Comparison of ENCODE assay signal across 8 cellular contexts in genomic region chr11:35944503-35945136, GRCh38. TPM values are rescaled to one million over a fixed set of nuclear protein-coding genes. Genes with fewer than 3 reads are reported as not detected.
DNase-seq lines count a peak whose midpoint lies in the region; ATAC-seq and TF ChIP-seq lines count a peak whose summit lies in the region.

No MANE protein-coding gene starts in this region.

- peaks cover 38% of the 10 kb centered on the region for H3K27me3 Mint-ChIP-seq in activated naive CD4-positive, alpha-beta T cell treated with anti-CD3 and anti-CD28 coated beads, Interleukin-2, amount 10 ng/mL, durations not matched to agents 7 days and 5 days
- H3K27me3 Mint-ChIP-seq in brain, result peaks cover 9% of the 10 kb centered on the region

- no peak for TF ChIP-seq CTCF in brain (conservative IDR thresholded peaks at IDR 0.05)

- DNase-seq in activated naive CD4-positive, alpha-beta T cell treated with anti-CD3 and anti-CD28 coated beads, Interleukin-2, amount 10 ng/mL, durations not matched to agents 7 days and 5 days, result no peak
- no peak for DNase-seq in activated naive CD4-positive, alpha-beta T cell (lab: John Stamatoyannopoulos, UW)
- peak; percentile 47 for DNase-seq in left lobe of liver (ENCODE audit: low spot score)
- no peak for DNase-seq in NCI-H524 treated with DMSO at 0.1 percent for 48 hours (lab: John Stamatoyannopoulos, UW)

- no peaks in the 10 kb centered on the region for H3K9me3 Mint-ChIP-seq in activated naive CD4-positive, alpha-beta T cell treated with anti-CD3 and anti-CD28 coated beads, Interleukin-2, amount 10 ng/mL, durations not matched to agents 7 days and 5 days
- peaks cover 0 to 12% (median 0%) of the 10 kb centered on the region in 5 experiments for H3K9me3 Mint-ChIP-seq in brain

- H3K4me1 Mint-ChIP-seq in activated naive CD4-positive, alpha-beta T cell treated with anti-CD3 and anti-CD28 coated beads, Interleukin-2, amount 10 ng/mL, durations not matched to agents 7 days and 5 days, result peaks cover 12% of the 10 kb centered on the region
- peaks cover 71% of the 10 kb centered on the region for H3K4me1 Mint-ChIP-seq in brain

- H3K27ac ChIP-seq in temporal lobe (ENCODE audit: low read depth, low read length), result peak overlapping the region; percentile 41

- peak overlapping the region; percentile 65 for H3K4me3 Mint-ChIP-seq in activated naive CD4-positive, alpha-beta T cell treated with anti-CD3 and anti-CD28 coated beads, Interleukin-2, amount 10 ng/mL, durations not matched to agents 7 days and 5 days
- peak overlapping the region; percentile 93 to 98 (median 96) for H3K4me3 Mint-ChIP-seq in brain

- H3K27ac Mint-ChIP-seq in activated naive CD4-positive, alpha-beta T cell treated with anti-CD3 and anti-CD28 coated beads, Interleukin-2, amount 10 ng/mL, durations not matched to agents 7 days and 5 days, result no peak overlapping the region
- peak overlapping the region; percentile 93 to 99 (median 96) for H3K27ac Mint-ChIP-seq in brain

- CTCF ChIA-PET in activated naive CD4-positive, alpha-beta T cell treated with anti-CD3 and anti-CD28 coated beads, Interleukin-2, amount 10 ng/mL, durations not matched to agents 7 days and 5 days (lab: Charles Lee), result no interaction called here

- ATAC-seq in left lobe of liver, result no peak
- ATAC-seq in HG03139 (IDR thresholded peaks at IDR 0.05; ENCODE audit: unreplicated experiment), result no peak
- ATAC-seq in HG03342 (IDR thresholded peaks at IDR 0.05; ENCODE audit: unreplicated experiment), result no peak

- H3K36me3 Mint-ChIP-seq in activated naive CD4-positive, alpha-beta T cell treated with anti-CD3 and anti-CD28 coated beads, Interleukin-2, amount 10 ng/mL, durations not matched to agents 7 days and 5 days, result no peaks in the 10 kb centered on the region
- peaks cover 14% of the 10 kb centered on the region for H3K36me3 Mint-ChIP-seq in brain

RNA-seq across cellular contexts. Expression of gene LDLRAD3, which starts 0.8 kb away (rescaled TPM):
- polyA plus RNA-seq in brain (ENCODE audit: insufficient read depth, low read depth, low replicate concordance), result 28.5 TPM
- total RNA-seq in left lobe of liver, result 0.98 TPM
- total RNA-seq in temporal lobe, result 36.4 TPM

Comparison
In these comparisons a context has a peak if more than half of its experiments do, and no peak if none do; other contexts are left out.
1. RNA of gene LDLRAD3, which starts 0.8 kb away (total RNA-seq): 36.4 TPM in temporal lobe (single experiment); 0.98 TPM in left lobe of liver (single experiment); every median in the first group is over 10 times any median in the second.